13 cellular contexts compared by ENCODE assay signal in the genomic region with DNA sequence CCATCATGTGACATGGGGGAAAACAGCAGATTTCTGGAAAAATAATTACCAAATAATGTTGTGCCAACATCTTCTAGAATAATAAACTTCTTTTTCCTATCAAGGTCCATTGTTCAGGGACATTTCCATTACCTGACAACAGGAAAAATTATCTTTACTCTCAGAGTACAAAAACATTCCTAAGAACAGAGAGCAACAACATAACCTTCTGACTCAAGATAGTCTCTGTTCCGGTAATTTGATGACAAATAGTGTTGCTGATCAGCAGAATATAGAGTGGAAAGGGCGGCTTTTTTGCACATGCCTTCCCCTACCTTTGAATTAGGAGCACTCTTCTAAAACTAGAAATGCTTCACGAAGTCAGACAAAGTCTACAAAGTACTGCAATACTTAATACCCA. TPM values are rescaled to one million over a fixed set of nuclear protein-coding genes. Genes with fewer than 3 reads are reported as not detected.
DNase-seq lines count a peak whose midpoint lies in the region; ATAC-seq, FAIRE-seq and TF ChIP-seq lines count a peak whose summit lies in the region.
"Had no signal": no experiment of that assay in that cellular context is flagged by ENCODE, and none has a peak within 500 bp of the region (broad histone marks: within the 10 kb centered on the region; RNA-seq: fewer than 3 reads in every experiment).

No MANE protein-coding gene starts in this region.

- H3K4me3 Mint-ChIP-seq in CD4-positive, CD25-positive, alpha-beta regulatory T cell = peak overlapping the region; percentile 61 to 85 (median 77)
- H3K4me3 Mint-ChIP-seq: CD14-positive monocyte had no signal

- H3K36me3 ChIP-seq in CD4-positive, CD25-positive, alpha-beta regulatory T cell (ENCODE audit: control insufficient read depth, insufficient read depth, low read length) = peaks cover under 1% of the 10 kb centered on the region
- H3K36me3 ChIP-seq in adrenal gland (replicated peaks in 1 of 2) (no peaks in the 10 kb centered on the region), mesenchymal stem cell (ENCODE audit: control insufficient read depth in 1 of 2, insufficient read depth in 2 of 2, low read depth in 1 of 2, low read length in 2 of 2) (no peaks in the 10 kb centered on the region)

- no peak overlapping the region for H3K4me2 ChIP-seq in mesenchymal stem cell (ENCODE audit: low read length, poor library complexity, severe bottlenecking)

- no peaks in the 10 kb centered on the region for H3K27me3 ChIP-seq in CD4-positive, CD25-positive, alpha-beta regulatory T cell (ENCODE audit: control insufficient read depth, insufficient read depth, low read length)
- H3K27me3 ChIP-seq in adrenal gland (no peaks in the 10 kb centered on the region), mesenchymal stem cell (ENCODE audit: control insufficient read depth in 1 of 2, insufficient read depth in 1 of 2, low read length in 2 of 2) (no peaks in the 10 kb centered on the region)

- peak overlapping the region; percentile 93 for H3K27ac ChIP-seq in CD4-positive, CD25-positive, alpha-beta regulatory T cell (ENCODE audit: insufficient read depth, low read length, poor library complexity, severe bottlenecking)
- H3K27ac ChIP-seq in adrenal gland (peak overlapping the region; percentile 45 to 86 (median 77)), mesenchymal stem cell (ENCODE audit: low read length, poor library complexity, severe bottlenecking) (no peak overlapping the region)
- H3K27ac ChIP-seq: RWPE1 had no signal

- H3K9ac ChIP-seq in mesenchymal stem cell (ENCODE audit: low read length) = peak overlapping the region; percentile 6

- H3K4me1 ChIP-seq in CD4-positive, CD25-positive, alpha-beta regulatory T cell (ENCODE audit: control insufficient read depth, insufficient read depth, low read length, poor library complexity, severe bottlenecking) = peaks cover 96% of the 10 kb centered on the region
- H3K4me1 ChIP-seq in adrenal gland (replicated peaks in 1 of 2) = peaks cover 19 to 86% of the 10 kb centered on the region in 2 donors
- peaks cover 1% of the 10 kb centered on the region for H3K4me1 ChIP-seq in mesenchymal stem cell (ENCODE audit: control insufficient read depth, insufficient read depth, low read depth, low read length)

- peaks cover 34 to 76% (median 60%) of the 10 kb centered on the region in 4 donors for H3K4me1 Mint-ChIP-seq in CD4-positive, CD25-positive, alpha-beta regulatory T cell

- no peak overlapping the region for H2BK120ac ChIP-seq in mesenchymal stem cell (ENCODE audit: low read depth, low read length)

- no peak for TF ChIP-seq CTCF in adrenal gland (IDR thresholded peaks at IDR 0.05)

- DNase-seq in CD4-positive, CD25-positive, alpha-beta regulatory T cell = no peak
- DNase-seq in HCEC 1CT (peak; percentile 13), adrenal gland (peak in 1 of 7 donors; percentile 35), mesenchymal stem cell (peak; percentile 32), DMS53 treated with DMSO at 0.1 percent for 48 hours (lab: John Stamatoyannopoulos, UW; ENCODE audit: unreplicated experiment) (no peak), GM19239 (ENCODE audit: insufficient read length, low spot score) (no peak), 8988T (no peak)
- DNase-seq: GDM1, NCI-H1105 treated with DMSO at 0.1 percent for 48 hours, NCI-H510A had no signal

- H3K4ac ChIP-seq in mesenchymal stem cell (ENCODE audit: low read depth in 1 of 2, low read length in 2 of 2) = no peak overlapping the region

- H3K9me3 ChIP-seq in CD4-positive, CD25-positive, alpha-beta regulatory T cell (ENCODE audit: control insufficient read depth in 2 of 2, low read length in 2 of 2) = no peaks in the 10 kb centered on the region
- H3K9me3 ChIP-seq in adrenal gland (replicated peaks in 1 of 3) (no peaks in the 10 kb centered on the region), mesenchymal stem cell (ENCODE audit: control insufficient read depth, low read length) (no peaks in the 10 kb centered on the region)

- no peak for TF ChIP-seq POLR2A in adrenal gland (IDR thresholded peaks at IDR 0.05)

- H2BK5ac ChIP-seq in mesenchymal stem cell (ENCODE audit: low read depth, low read length, poor library complexity, severe bottlenecking) = no peak overlapping the region

- 18 to 54% (median 28%) methylated on average over 3 of the region's 3 CpGs for WGBS in adrenal gland, 4 donors
- WGBS in mesenchymal stem cell = 90% methylated on average over 2 of the region's 3 CpGs

- no peak overlapping the region for H2AFZ ChIP-seq in mesenchymal stem cell (ENCODE audit: low read depth, low read length)

- no peak overlapping the region for H3K18ac ChIP-seq in mesenchymal stem cell (ENCODE audit: low read depth in 1 of 2, low read length in 2 of 2)

- no peak overlapping the region for H2BK15ac ChIP-seq in mesenchymal stem cell (ENCODE audit: low read depth, poor library complexity, severe bottlenecking)

- no peak overlapping the region for H4K8ac ChIP-seq in mesenchymal stem cell (ENCODE audit: low read length)

- no peak overlapping the region for H2BK12ac ChIP-seq in mesenchymal stem cell (ENCODE audit: low read length in 2 of 2)

- H3K14ac ChIP-seq in mesenchymal stem cell (ENCODE audit: low read length in 2 of 2) = no peak overlapping the region

- H3K36me3 Mint-ChIP-seq in CD4-positive, CD25-positive, alpha-beta regulatory T cell = peaks cover 5% of the 10 kb centered on the region

- intact Hi-C loops in adrenal gland (cut with DNase I) = no loop called here

- H3K9me3 Mint-ChIP-seq in CD4-positive, CD25-positive, alpha-beta regulatory T cell = no peaks in the 10 kb centered on the region

- no peak for FAIRE-seq in GM19239 (lab: Jason Lieb, UNC)

- H4K91ac ChIP-seq in mesenchymal stem cell (ENCODE audit: low read length) = no peak overlapping the region

- H3K27ac Mint-ChIP-seq in CD4-positive, CD25-positive, alpha-beta regulatory T cell = peak overlapping the region; percentile 80 to 99 (median 90)

- peak in 1 of 2 donors; percentile 40 for ATAC-seq in CD4-positive, CD25-positive, alpha-beta regulatory T cell (ENCODE audit: low read depth in 2 of 2)
- ATAC-seq in GM18520 (IDR thresholded peaks at IDR 0.05; ENCODE audit: unreplicated experiment) = no peak

- peak overlapping the region; percentile 74 for H3K4me3 ChIP-seq in CD4-positive, CD25-positive, alpha-beta regulatory T cell (ENCODE audit: low read depth, low read length)
- H3K4me3 ChIP-seq in adrenal gland (no peak overlapping the region), mesenchymal stem cell (ENCODE audit: insufficient read depth in 1 of 2, low read depth in 1 of 2, low read length in 2 of 2) (no peak overlapping the region)

- H3K23ac ChIP-seq in mesenchymal stem cell (ENCODE audit: low read length in 2 of 2) = no peak overlapping the region

- peaks cover 27% of the 10 kb centered on the region for H3K79me1 ChIP-seq in mesenchymal stem cell (replicated peaks; ENCODE audit: low read length, poor library complexity, severe bottlenecking)

- no peak overlapping the region for H2AK5ac ChIP-seq in mesenchymal stem cell (ENCODE audit: low read length, severe bottlenecking)

- H3K27me3 Mint-ChIP-seq in CD4-positive, CD25-positive, alpha-beta regulatory T cell = no peaks in the 10 kb centered on the region

RNA-seq across cellular contexts. Expression of gene CYTH1, which starts 20.1 kb away (rescaled TPM):
- 487 TPM for total RNA-seq in CD4-positive, CD25-positive, alpha-beta regulatory T cell
- 100 to 1,000 TPM; 202 to 214 (median 206) TPM for polyA plus RNA-seq in CD4-positive, CD25-positive, alpha-beta regulatory T cell
- 100 to 1,000 TPM in 1 of 8 donors, 10 to 100 TPM in 7; 26.0 to 141 (median 56.2) TPM for total RNA-seq in adrenal gland
- 10 to 100 TPM; 32.6 to 45.2 (median 35.3) TPM for polyA plus RNA-seq in adrenal gland
- 15.0 TPM for polyA plus RNA-seq in mesenchymal stem cell (2013, experiment 1 of 2)
- 14.3 TPM for polyA plus RNA-seq in mesenchymal stem cell (2013, experiment 2 of 2)

Comparison
In these comparisons a context has a peak if more than half of its experiments do, and no peak if none do; other contexts are left out.
1. DNase-seq: peak in HCEC 1CT (single experiment) and mesenchymal stem cell (single experiment); none in CD4-positive, CD25-positive, alpha-beta regulatory T cell (0 of 3), DMS53 treated with DMSO at 0.1 percent for 48 hours (single experiment), GM19239 (single experiment) and 8988T (single experiment).